Comparison of ENCODE assay signal across 9 cellular contexts in genomic region chr12:47801904-47802246, GRCh38. TPM values are rescaled to one million over a fixed set of nuclear protein-coding genes. Genes with fewer than 3 reads are reported as not detected.
DNase-seq lines count a peak whose midpoint lies in the region; ATAC-seq and TF ChIP-seq lines count a peak whose summit lies in the region.
"Had no signal": no experiment of that assay in that cellular context is flagged by ENCODE, and none has a peak within 500 bp of the region (broad histone marks: within the 10 kb centered on the region; RNA-seq: fewer than 3 reads in every experiment).

No MANE protein-coding gene starts in this region.

- peak overlapping the region; percentile 47 for H3K27ac ChIP-seq in CD4-positive, CD25-positive, alpha-beta regulatory T cell (ENCODE audit: insufficient read depth, low read length, poor library complexity, severe bottlenecking)
- H3K27ac ChIP-seq in RWPE1: peak overlapping the region; percentile 57

- CTCF ChIA-PET in RWPE1 (lab: Yijun Ruan, JAX): interaction anchor here (1.2 to 1.6 kb wide), 2 partner anchors 12 to 36 kb away, joined by 4 to 6 read pairs; no protein-coding TSS in a partner anchor

- TF ChIP-seq CTCF in RWPE1 (conservative IDR thresholded peaks at IDR 0.05; ENCODE audit: low read depth): no peak

- DNase-seq in CD4-positive, CD25-positive, alpha-beta regulatory T cell: no peak
- no peak for DNase-seq in RWPE1 (ENCODE audit: low spot score)
- DNase-seq in posterior vena cava (ENCODE audit: low spot score): peak; percentile 76
- DNase-seq in NCI-H1048 (lab: John Stamatoyannopoulos, UW): no peak
- no peak for DNase-seq in DMS79 treated with DMSO at 0.1 percent for 48 hours (lab: John Stamatoyannopoulos, UW)
- DNase-seq in stimulated activated CD4-positive, alpha-beta T cell treated with anti-CD3 and anti-CD28 coated beads, Interleukin-4, amount 100 ng/mL, for 4 hours: no peak
- DNase-seq: NCI-H1092 had no signal

- H3K27ac Mint-ChIP-seq in CD4-positive, CD25-positive, alpha-beta regulatory T cell: peak overlapping the region; percentile 33 to 94 (median 94)
- H3K27ac Mint-ChIP-seq in dendritic cell treated with granulocyte-macrophage colony-stimulating factor and Interleukin-4, amounts not matched to agents 40 ng/mL and 50 ng/mL, for 4 days: peak overlapping the region; percentile 84

- POLR2A ChIA-PET in RWPE1 (lab: Yijun Ruan, JAX; ENCODE audit: low non-redundant PET): no interaction called here

- no peaks in the 10 kb centered on the region for H3K27me3 ChIP-seq in CD4-positive, CD25-positive, alpha-beta regulatory T cell (ENCODE audit: control insufficient read depth, insufficient read depth, low read length)

- peaks cover 40% of the 10 kb centered on the region for H3K36me3 ChIP-seq in CD4-positive, CD25-positive, alpha-beta regulatory T cell (ENCODE audit: control insufficient read depth, insufficient read depth, low read length)

- no peaks in the 10 kb centered on the region for H3K9me3 ChIP-seq in CD4-positive, CD25-positive, alpha-beta regulatory T cell (ENCODE audit: control insufficient read depth in 2 of 2, low read length in 2 of 2)

- H3K4me1 Mint-ChIP-seq in CD4-positive, CD25-positive, alpha-beta regulatory T cell: peaks cover 0 to 80% (median 53%) of the 10 kb centered on the region in 4 donors
- peaks cover 82% of the 10 kb centered on the region for H3K4me1 Mint-ChIP-seq in dendritic cell treated with granulocyte-macrophage colony-stimulating factor and Interleukin-4, amounts not matched to agents 40 ng/mL and 50 ng/mL, for 4 days (ENCODE audit: low read depth)

- peak overlapping the region; percentile 8 to 81 (median 48) for H3K4me3 Mint-ChIP-seq in CD4-positive, CD25-positive, alpha-beta regulatory T cell
- H3K4me3 Mint-ChIP-seq in dendritic cell treated with granulocyte-macrophage colony-stimulating factor and Interleukin-4, amounts not matched to agents 40 ng/mL and 50 ng/mL, for 4 days: peak overlapping the region; percentile 17

- no peaks in the 10 kb centered on the region for H3K27me3 Mint-ChIP-seq in CD4-positive, CD25-positive, alpha-beta regulatory T cell
- H3K27me3 Mint-ChIP-seq in dendritic cell treated with granulocyte-macrophage colony-stimulating factor and Interleukin-4, amounts not matched to agents 40 ng/mL and 50 ng/mL, for 4 days: no peaks in the 10 kb centered on the region

- no peak overlapping the region for H3K4me3 ChIP-seq in CD4-positive, CD25-positive, alpha-beta regulatory T cell (ENCODE audit: low read depth, low read length)

- intact Hi-C loops in dendritic cell treated with granulocyte-macrophage colony-stimulating factor and Interleukin-4, amounts not matched to agents 40 ng/mL and 50 ng/mL, for 4 days (cut with micrococcal nuclease): loop anchor here (2.0 kb wide), 1 partner anchor 35 kb away; no protein-coding TSS in a partner anchor
- intact Hi-C loops in posterior vena cava (cut with DNase I): loop anchor here in 1 of 2 donors (5.0 kb wide), 1 partner anchor 35 kb away; no protein-coding TSS in a partner anchor

- peaks cover 65% of the 10 kb centered on the region for H3K4me1 ChIP-seq in CD4-positive, CD25-positive, alpha-beta regulatory T cell (ENCODE audit: control insufficient read depth, insufficient read depth, low read length, poor library complexity, severe bottlenecking)

- peaks cover 9% of the 10 kb centered on the region for H3K36me3 Mint-ChIP-seq in CD4-positive, CD25-positive, alpha-beta regulatory T cell
- H3K36me3 Mint-ChIP-seq in dendritic cell treated with granulocyte-macrophage colony-stimulating factor and Interleukin-4, amounts not matched to agents 40 ng/mL and 50 ng/mL, for 4 days (ENCODE audit: low read depth): peaks cover 31% of the 10 kb centered on the region

- no peak for ATAC-seq in CD4-positive, CD25-positive, alpha-beta regulatory T cell (ENCODE audit: low read depth in 2 of 2)
- no peak for ATAC-seq in GM19452 (IDR thresholded peaks at IDR 0.05; ENCODE audit: unreplicated experiment)

- H3K9me3 Mint-ChIP-seq in CD4-positive, CD25-positive, alpha-beta regulatory T cell: no peaks in the 10 kb centered on the region
- no peaks in the 10 kb centered on the region for H3K9me3 Mint-ChIP-seq in dendritic cell treated with granulocyte-macrophage colony-stimulating factor and Interleukin-4, amounts not matched to agents 40 ng/mL and 50 ng/mL, for 4 days

RNA-seq across cellular contexts. Expression of gene HDAC7, which starts 17.8 kb away (rescaled TPM):
- 163 TPM for total RNA-seq in CD4-positive, CD25-positive, alpha-beta regulatory T cell
- polyA plus RNA-seq in CD4-positive, CD25-positive, alpha-beta regulatory T cell: 10 to 100 TPM; 14.0 to 15.4 (median 15.3) TPM
- total RNA-seq in posterior vena cava: 100 to 1,000 TPM; 111 to 126 TPM

RNA-seq across cellular contexts. Expression of gene SLC48A1, which starts 28.8 kb away (rescaled TPM):
- total RNA-seq in CD4-positive, CD25-positive, alpha-beta regulatory T cell: 4.9 TPM
- polyA plus RNA-seq in CD4-positive, CD25-positive, alpha-beta regulatory T cell: 10 to 100 TPM in 1 of 4 donors, 1 to 10 TPM in 3; 7.3 to 12.7 (median 8.7) TPM
- 10 to 100 TPM; 28.5 to 33.8 TPM for total RNA-seq in posterior vena cava

RNA-seq across cellular contexts. Expression of gene RAPGEF3, which starts 43.2 kb away (rescaled TPM):
- 0.79 TPM for total RNA-seq in CD4-positive, CD25-positive, alpha-beta regulatory T cell
- under 1 TPM in 2 of 4 donors, not detected in 2; 0.10 to 0.14 TPM for polyA plus RNA-seq in CD4-positive, CD25-positive, alpha-beta regulatory T cell
- total RNA-seq in posterior vena cava: 10 to 100 TPM; 18.3 to 33.5 TPM

Comparison
In these comparisons a context has a peak if more than half of its experiments do, and no peak if none do; other contexts are left out.
1. RNA of gene RAPGEF3, which starts 43.2 kb away (total RNA-seq): 18.3 to 33.5 TPM in posterior vena cava; 0.79 TPM in CD4-positive, CD25-positive, alpha-beta regulatory T cell (single experiment); every median in the first group is over 10 times any median in the second.